Comparison of ENCODE assay signal across 22 cellular contexts in genomic region chr6:54467384-54467783, GRCh38.
"Had no signal": no experiment of that assay in that cellular context is flagged by ENCODE, and none has a peak within 500 bp of the region (broad histone marks: within the 10 kb centered on the region; RNA-seq: fewer than 3 reads in every experiment).

No MANE protein-coding gene starts in this region.

- H3K9me3 ChIP-seq: pancreas, right lobe of liver, suprapubic skin, tibial artery, upper lobe of left lung, uterus had no signal

- H3K4me3 Mint-ChIP-seq: endodermal cell; naive B cell; nephron; stimulated activated effector memory CD8-positive, alpha-beta T cell treated with anti-CD3 and anti-CD28 coated beads, Interleukin-12 subunit alpha, Interleukin-12 subunit beta, amount 100 ng/mL, for 72 hours had no signal

- H3K4me1 Mint-ChIP-seq: naive B cell; nephron; stimulated activated effector memory CD8-positive, alpha-beta T cell treated with anti-CD3 and anti-CD28 coated beads, Interleukin-12 subunit alpha, Interleukin-12 subunit beta, amount 100 ng/mL, for 72 hours had no signal

- ATAC-seq: foreskin keratinocyte; left cardiac atrium; left ventricle myocardium superior; pancreas; right lobe of liver; stimulated activated effector memory CD8-positive, alpha-beta T cell treated with anti-CD3 and anti-CD28 coated beads, Interleukin-12 subunit alpha, Interleukin-12 subunit beta, amount 100 ng/mL, for 72 hours; stimulated activated naive CD8-positive, alpha-beta T cell treated with anti-CD3 and anti-CD28 coated beads, Interleukin-15, Interleukin-2, amounts not matched to agents 100 U/mL and 50 U/mL, for 24 hours had no signal

- H3K4me3 ChIP-seq: pancreas, right lobe of liver, suprapubic skin, tibial artery, upper lobe of left lung, uterus had no signal

- H3K36me3 Mint-ChIP-seq: naive B cell; stimulated activated effector memory CD8-positive, alpha-beta T cell treated with anti-CD3 and anti-CD28 coated beads, Interleukin-12 subunit alpha, Interleukin-12 subunit beta, amount 100 ng/mL, for 72 hours had no signal

- H3K36me3 ChIP-seq: pancreas, right lobe of liver, suprapubic skin, tibial artery, upper lobe of left lung, uterus had no signal

- H3K9me3 Mint-ChIP-seq: endodermal cell, nephron had no signal

- DNase-seq: effector CD4-positive, alpha-beta T cell; endodermal cell; erythroblast; foreskin keratinocyte; kidney; left cardiac atrium; left ventricle myocardium superior; mesendoderm; naive B cell; occipital lobe; pancreas; right lobe of liver; stimulated activated CD4-positive, alpha-beta T cell treated with anti-CD3 and anti-CD28 coated beads, Interleukin-4, amount 100 ng/mL, for 1 hour; stimulated activated CD8-positive, alpha-beta memory T cell treated with anti-CD3 and anti-CD28 coated beads, Interleukin-4, amount 100 ng/mL, for 48 hours; stimulated activated naive CD8-positive, alpha-beta T cell treated with anti-CD3 and anti-CD28 coated beads, Interleukin-15, Interleukin-2, amounts not matched to agents 100 U/mL and 50 U/mL, for 24 hours; tibial artery; upper lobe of left lung; uterus had no signal

- H3K27me3 Mint-ChIP-seq: naive B cell, progenitor cell of endocrine pancreas had no signal

- H3K27ac Mint-ChIP-seq: endodermal cell; naive B cell; nephron; progenitor cell of endocrine pancreas; stimulated activated effector memory CD8-positive, alpha-beta T cell treated with anti-CD3 and anti-CD28 coated beads, Interleukin-12 subunit alpha, Interleukin-12 subunit beta, amount 100 ng/mL, for 72 hours had no signal

- H3K27ac ChIP-seq: foreskin keratinocyte, pancreas, right lobe of liver, suprapubic skin, tibial artery, upper lobe of left lung, uterus had no signal
